In genomic region chr19:12891553-12892021, GRCh38 we compare ENCODE assay signal across 7 cellular contexts. TPM values are rescaled to one million over a fixed set of nuclear protein-coding genes. Genes with fewer than 3 reads are reported as not detected.
DNase-seq lines count a peak whose midpoint lies in the region; ATAC-seq and TF ChIP-seq lines count a peak whose summit lies in the region.

No MANE protein-coding gene starts in this region.

- H3K9me3 ChIP-seq in iPS-18a (ENCODE audit: control insufficient read depth, low read depth, low read length) = no peaks in the 10 kb centered on the region

- H3K9me3 Mint-ChIP-seq in activated CD8-positive, alpha-beta T cell treated with anti-CD3 and anti-CD28 coated beads, Interleukin-2, amount 10 ng/mL, durations not matched to agents 7 days and 5 days (ENCODE audit: insufficient read depth) = no peaks in the 10 kb centered on the region

- no peak for TF ChIP-seq CTCF in GM20000 (IDR thresholded peaks at IDR 0.05; ENCODE audit: extremely low read depth, missing control alignments)

- H3K36me3 Mint-ChIP-seq in activated CD8-positive, alpha-beta T cell treated with anti-CD3 and anti-CD28 coated beads, Interleukin-2, amount 10 ng/mL, durations not matched to agents 7 days and 5 days (ENCODE audit: low read depth) = peaks cover 10% of the 10 kb centered on the region

- intact Hi-C loops in head of caudate nucleus (cut with DNase I) = loop anchor here (5.0 kb wide), 1 partner anchor 41 kb away; the partner anchor contains the start of gene FARSA

- peak overlapping the region; percentile 91 for H3K27ac Mint-ChIP-seq in activated CD8-positive, alpha-beta T cell treated with anti-CD3 and anti-CD28 coated beads, Interleukin-2, amount 10 ng/mL, durations not matched to agents 7 days and 5 days

- POLR2A ChIA-PET in activated CD8-positive, alpha-beta T cell treated with anti-CD3 and anti-CD28 coated beads, Interleukin-2, amount 10 ng/mL, durations not matched to agents 7 days and 5 days (lab: Charles Lee) = interaction anchor here (0.5 to 2.8 kb wide), 9 partner anchors 8 to 106 kb away, joined by 3 to 17 read pairs (median 7); partner anchors contain the start of genes CALR, DNASE2, FARSA and SYCE2

- H3K27me3 Mint-ChIP-seq in activated CD8-positive, alpha-beta T cell treated with anti-CD3 and anti-CD28 coated beads, Interleukin-2, amount 10 ng/mL, durations not matched to agents 7 days and 5 days (ENCODE audit: low read depth) = peaks cover 3% of the 10 kb centered on the region

- peak overlapping the region; percentile 85 for H3K4me3 ChIP-seq in iPS-18a (ENCODE audit: low read length)

- H3K9ac ChIP-seq in iPS-18a (ENCODE audit: low read length) = peak overlapping the region; percentile 66

- CTCF ChIA-PET in activated CD8-positive, alpha-beta T cell treated with anti-CD3 and anti-CD28 coated beads, Interleukin-2, amount 10 ng/mL, durations not matched to agents 7 days and 5 days (lab: Charles Lee) = interaction anchor here (1.3 to 2.9 kb wide), 7 partner anchors 9 to 74 kb away, joined by 3 to 26 read pairs (median 4); partner anchors contain the start of gene DNASE2

- peak overlapping the region; percentile 95 for H3K4me3 Mint-ChIP-seq in activated CD8-positive, alpha-beta T cell treated with anti-CD3 and anti-CD28 coated beads, Interleukin-2, amount 10 ng/mL, durations not matched to agents 7 days and 5 days

- H3K4me1 Mint-ChIP-seq in activated CD8-positive, alpha-beta T cell treated with anti-CD3 and anti-CD28 coated beads, Interleukin-2, amount 10 ng/mL, durations not matched to agents 7 days and 5 days (ENCODE audit: low read depth) = peaks cover 29% of the 10 kb centered on the region

- H3K36me3 ChIP-seq in iPS-18a (ENCODE audit: control insufficient read depth, low read depth, low read length) = peaks cover 26% of the 10 kb centered on the region

- ATAC-seq in HG03196 (IDR thresholded peaks at IDR 0.05; ENCODE audit: unreplicated experiment) (peak; percentile 2), HG03460 (IDR thresholded peaks at IDR 0.05; ENCODE audit: unreplicated experiment) (no peak)
- ATAC-seq in activated CD8-positive, alpha-beta T cell treated with anti-CD3 and anti-CD28 coated beads, Interleukin-2, amount 10 ng/mL, durations not matched to agents 7 days and 5 days = no peak
- no peak for ATAC-seq in stimulated activated naive CD8-positive, alpha-beta T cell treated with anti-CD3 and anti-CD28 coated beads, Interleukin-15, Interleukin-2, amounts not matched to agents 100 U/mL and 50 U/mL, for 24 hours

- peaks cover 17% of the 10 kb centered on the region for H3K27me3 ChIP-seq in iPS-18a (ENCODE audit: control insufficient read depth, insufficient read depth, low read length)

- DNase-seq in activated CD8-positive, alpha-beta T cell treated with anti-CD3 and anti-CD28 coated beads, Interleukin-2, amount 10 ng/mL, durations not matched to agents 7 days and 5 days = no peak
- DNase-seq in stimulated activated naive CD8-positive, alpha-beta T cell treated with anti-CD3 and anti-CD28 coated beads, Interleukin-15, Interleukin-2, amounts not matched to agents 100 U/mL and 50 U/mL, for 24 hours = peak; percentile 24
- DNase-seq in head of caudate nucleus (no peak), GM20000 (ENCODE audit: low spot score) (no peak)

- no peaks in the 10 kb centered on the region for H3K4me1 ChIP-seq in iPS-18a (ENCODE audit: control insufficient read depth, low read depth, low read length)

- no peak overlapping the region for H3K27ac ChIP-seq in iPS-18a (ENCODE audit: low read length)

RNA-seq across cellular contexts. Expression of gene GCDH, which starts 0.6 kb away (rescaled TPM):
- total RNA-seq in activated CD8-positive, alpha-beta T cell treated with anti-CD3 and anti-CD28 coated beads, Interleukin-2, amount 10 ng/mL, durations not matched to agents 7 days and 5 days = 10 to 100 TPM; 39.5 to 42.5 TPM

RNA-seq across cellular contexts. Expression of gene KLF1, which starts 4.6 kb away (rescaled TPM):
- total RNA-seq in activated CD8-positive, alpha-beta T cell treated with anti-CD3 and anti-CD28 coated beads, Interleukin-2, amount 10 ng/mL, durations not matched to agents 7 days and 5 days = under 1 TPM in 1 of 2 experiments, not detected in 1; 0.21 TPM

RNA-seq across cellular contexts. Expression of gene DNASE2, which starts 10.3 kb away (rescaled TPM):
- total RNA-seq in activated CD8-positive, alpha-beta T cell treated with anti-CD3 and anti-CD28 coated beads, Interleukin-2, amount 10 ng/mL, durations not matched to agents 7 days and 5 days = 10 to 100 TPM; 26.1 to 27.4 TPM

RNA-seq across cellular contexts. Expression of gene SYCE2, which starts 27.5 kb away (rescaled TPM):
- 1 to 10 TPM; 3.4 to 3.9 TPM for total RNA-seq in activated CD8-positive, alpha-beta T cell treated with anti-CD3 and anti-CD28 coated beads, Interleukin-2, amount 10 ng/mL, durations not matched to agents 7 days and 5 days

RNA-seq across cellular contexts. Expression of gene FARSA, which starts 41.9 kb away (rescaled TPM):
- total RNA-seq in activated CD8-positive, alpha-beta T cell treated with anti-CD3 and anti-CD28 coated beads, Interleukin-2, amount 10 ng/mL, durations not matched to agents 7 days and 5 days = 100 to 1,000 TPM in 1 of 2 experiments, 10 to 100 TPM in 1; 98.8 to 106 TPM
